ENCODE assay signal across 8 cellular contexts in genomic region chr12:754238-754816, GRCh38. TPM values are rescaled to one million over a fixed set of nuclear protein-coding genes. Genes with fewer than 3 reads are reported as not detected.
DNase-seq lines count a peak whose midpoint lies in the region; ATAC-seq and TF ChIP-seq lines count a peak whose summit lies in the region.

No MANE protein-coding gene starts in this region.

- DNase-seq in NCI-H82 (lab: John Stamatoyannopoulos, UW): peak; percentile 44
- no peak for DNase-seq in NCI-H82 treated with DMSO at 0.1 percent for 48 hours (lab: John Stamatoyannopoulos, UW; ENCODE audit: unreplicated experiment)
- DNase-seq in OCI-M1 (lab: John Stamatoyannopoulos, UW): peak; percentile 58
- DNase-seq in dermis blood vessel endothelial cell: peak; percentile 43
- peak in 1 of 3 donors; percentile 43 for DNase-seq in mucosa of descending colon
- DNase-seq in GDM1 (lab: John Stamatoyannopoulos, UW): no peak
- no peak for DNase-seq in AG08395 (ENCODE audit: low spot score)

- H3K9me3 ChIP-seq in mucosa of descending colon: no peaks in the 10 kb centered on the region

- intact Hi-C loops in mucosa of descending colon (cut with DNase I, micrococcal nuclease): loop anchor here in 1 of 2 donors (10.0 kb wide), 2 partner anchors 50 to 180 kb away; no protein-coding TSS in a partner anchor

- ATAC-seq in mucosa of descending colon (no peak), GM18868 (IDR thresholded peaks at IDR 0.05; ENCODE audit: unreplicated experiment) (no peak)

- no peaks in the 10 kb centered on the region for H3K36me3 ChIP-seq in mucosa of descending colon (ENCODE audit: low read depth)

- H3K4me3 ChIP-seq in mucosa of descending colon: peak overlapping the region; percentile 82

- TF ChIP-seq CTCF in mucosa of descending colon (IDR thresholded peaks at IDR 0.05): no peak

- peaks cover 16% of the 10 kb centered on the region for H3K4me1 ChIP-seq in mucosa of descending colon (ENCODE audit: low read depth)

RNA-seq across cellular contexts. Expression of gene WNK1, which starts 1.9 kb away (rescaled TPM):
- total RNA-seq in dermis blood vessel endothelial cell: 74.4 and 190 TPM in 2 replicates
- total RNA-seq in mucosa of descending colon: 100 to 1,000 TPM in 1 of 3 donors, 10 to 100 TPM in 2; 84.0 to 155 (median 85.5) TPM

Comparison
In these comparisons a context has a peak if more than half of its experiments do, and no peak if none do; other contexts are left out.
1. DNase-seq: peak in NCI-H82 (single experiment), OCI-M1 (single experiment) and dermis blood vessel endothelial cell (single experiment); none in NCI-H82 treated with DMSO at 0.1 percent for 48 hours (single experiment), GDM1 (single experiment) and AG08395 (single experiment).